ENCODE assay signal across 21 cellular contexts in the genomic region with DNA sequence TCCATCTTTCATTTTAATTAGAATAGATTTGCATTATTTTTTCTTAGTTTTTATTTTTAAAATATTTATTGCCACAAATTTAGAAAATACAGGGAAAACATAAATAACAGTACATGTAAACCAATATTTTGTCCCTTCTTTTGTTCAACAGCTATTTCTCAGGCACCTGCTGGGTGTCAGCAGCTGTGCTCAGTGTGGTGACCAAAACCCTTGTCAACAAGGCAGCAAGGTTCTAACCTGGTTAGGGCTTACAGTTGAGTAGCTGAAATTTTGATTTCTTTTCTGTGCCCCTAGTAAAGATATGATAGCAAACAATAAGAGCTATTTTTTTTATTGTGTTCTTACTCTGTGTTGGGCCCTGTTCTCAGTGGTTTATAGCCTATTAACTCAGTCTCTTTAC.
"Had no signal": no experiment of that assay in that cellular context is flagged by ENCODE, and none has a peak within 500 bp of the region (broad histone marks: within the 10 kb centered on the region; RNA-seq: fewer than 3 reads in every experiment).

No MANE protein-coding gene starts in this region.

- H3K4me3 Mint-ChIP-seq: activated CD4-positive, alpha-beta memory T cell treated with anti-CD3 and anti-CD28 coated beads for 36 hours; activated naive CD8-positive, alpha-beta T cell treated with anti-CD3 and anti-CD28 coated beads, Interleukin-2, amount 50 U/mL, for 24 hours; memory B cell; naive B cell; neural crest cell; type B pancreatic cell had no signal

- H3K27me3 ChIP-seq: cardiac muscle cell, gastroesophageal sphincter, right lobe of liver, testis, vagina had no signal

- DNase-seq: activated CD4-positive, alpha-beta memory T cell treated with anti-CD3 and anti-CD28 coated beads for 36 hours; activated CD4-positive, alpha-beta T cell treated with anti-CD3 and anti-CD28 coated beads for 48 hours; activated gamma-delta T cell; activated naive CD4-positive, alpha-beta T cell treated with anti-CD3 and anti-CD28 coated beads, Interleukin-2, amount 50 U/mL, for 16 hours; activated naive CD8-positive, alpha-beta T cell treated with anti-CD3 and anti-CD28 coated beads, Interleukin-2, amount 50 U/mL, for 24 hours; head of caudate nucleus; islet precursor cell; naive B cell; occipital lobe; posterior cingulate gyrus; stimulated activated CD4-positive, alpha-beta T cell treated with anti-CD3 and anti-CD28 coated beads, Interleukin-4, amount 100 ng/mL, for 1 hour; stimulated activated naive CD4-positive, alpha-beta T cell; testis had no signal

- H3K9me3 Mint-ChIP-seq: activated CD4-positive, alpha-beta memory T cell treated with anti-CD3 and anti-CD28 coated beads for 36 hours; activated naive CD8-positive, alpha-beta T cell treated with anti-CD3 and anti-CD28 coated beads, Interleukin-2, amount 50 U/mL, for 24 hours; memory B cell; naive B cell; neural crest cell had no signal

- ATAC-seq: activated naive CD8-positive, alpha-beta T cell treated with anti-CD3 and anti-CD28 coated beads, Interleukin-2, amount 50 U/mL, for 24 hours; gastroesophageal sphincter had no signal

- H3K27me3 Mint-ChIP-seq: activated CD4-positive, alpha-beta memory T cell treated with anti-CD3 and anti-CD28 coated beads for 36 hours; activated naive CD8-positive, alpha-beta T cell treated with anti-CD3 and anti-CD28 coated beads, Interleukin-2, amount 50 U/mL, for 24 hours; memory B cell; naive B cell; type B pancreatic cell had no signal

- H3K27ac Mint-ChIP-seq: activated CD4-positive, alpha-beta memory T cell treated with anti-CD3 and anti-CD28 coated beads for 36 hours; activated naive CD8-positive, alpha-beta T cell treated with anti-CD3 and anti-CD28 coated beads, Interleukin-2, amount 50 U/mL, for 24 hours; memory B cell; type B pancreatic cell had no signal

- H3K9me3 ChIP-seq: gastroesophageal sphincter, right lobe of liver, testis, vagina had no signal

- H3K36me3 ChIP-seq: cardiac muscle cell had no signal

- H3K4me1 Mint-ChIP-seq: memory B cell, naive B cell had no signal

- H3K4me3 ChIP-seq: cardiac muscle cell, gastroesophageal sphincter, testis, vagina had no signal

- H3K27ac ChIP-seq: epithelial cell of prostate, gastroesophageal sphincter, testis, vagina had no signal
